Comparison of ENCODE assay signal across 2 cellular contexts in genomic region chr2:175175320-175175719, GRCh38.
TF ChIP-seq lines count a peak whose summit lies in the region.

No MANE protein-coding gene starts in this region.

TF ChIP-seq in WTC11, 78 proteins besides CTCF, POLR2A, EP300 and RAD21 (continues in another document):
- TF ChIP-seq ZNF138 (CRISPR knock-in tag; conservative IDR thresholded peaks at IDR 0.05) = no peak
- no peak for TF ChIP-seq ZNF416 (CRISPR knock-in tag; IDR thresholded peaks at IDR 0.05)
- TF ChIP-seq E2F1 (CRISPR knock-in tag; IDR thresholded peaks at IDR 0.05) = no peak
- no peak for TF ChIP-seq HMGA2 (CRISPR knock-in tag; IDR thresholded peaks at IDR 0.05)
- TF ChIP-seq, protein P1, sequence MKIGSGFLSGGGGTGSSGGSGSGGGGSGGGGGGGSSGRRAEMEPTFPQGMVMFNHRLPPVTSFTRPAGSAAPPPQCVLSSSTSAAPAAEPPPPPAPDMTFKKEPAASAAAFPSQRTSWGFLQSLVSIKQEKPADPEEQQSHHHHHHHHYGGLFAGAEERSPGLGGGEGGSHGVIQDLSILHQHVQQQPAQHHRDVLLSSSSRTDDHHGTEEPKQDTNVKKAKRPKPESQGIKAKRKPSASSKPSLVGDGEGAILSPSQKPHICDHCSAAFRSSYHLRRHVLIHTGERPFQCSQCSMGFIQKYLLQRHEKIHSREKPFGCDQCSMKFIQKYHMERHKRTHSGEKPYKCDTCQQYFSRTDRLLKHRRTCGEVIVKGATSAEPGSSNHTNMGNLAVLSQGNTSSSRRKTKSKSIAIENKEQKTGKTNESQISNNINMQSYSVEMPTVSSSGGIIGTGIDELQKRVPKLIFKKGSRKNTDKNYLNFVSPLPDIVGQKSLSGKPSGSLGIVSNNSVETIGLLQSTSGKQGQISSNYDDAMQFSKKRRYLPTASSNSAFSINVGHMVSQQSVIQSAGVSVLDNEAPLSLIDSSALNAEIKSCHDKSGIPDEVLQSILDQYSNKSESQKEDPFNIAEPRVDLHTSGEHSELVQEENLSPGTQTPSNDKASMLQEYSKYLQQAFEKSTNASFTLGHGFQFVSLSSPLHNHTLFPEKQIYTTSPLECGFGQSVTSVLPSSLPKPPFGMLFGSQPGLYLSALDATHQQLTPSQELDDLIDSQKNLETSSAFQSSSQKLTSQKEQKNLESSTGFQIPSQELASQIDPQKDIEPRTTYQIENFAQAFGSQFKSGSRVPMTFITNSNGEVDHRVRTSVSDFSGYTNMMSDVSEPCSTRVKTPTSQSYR (CRISPR knock-in tag; IDR thresholded peaks at IDR 0.05) = no peak
- TF ChIP-seq EMX1 (CRISPR knock-in tag; IDR thresholded peaks at IDR 0.05) = no peak
- TF ChIP-seq PREB (CRISPR knock-in tag; IDR thresholded peaks at IDR 0.05; ENCODE audit: borderline replicate concordance) = no peak
- TF ChIP-seq USF2 (CRISPR knock-in tag; IDR thresholded peaks at IDR 0.05) = no peak
- no peak for TF ChIP-seq TEAD1 (CRISPR knock-in tag; IDR thresholded peaks at IDR 0.05)
- TF ChIP-seq MYBL2 (CRISPR knock-in tag; IDR thresholded peaks at IDR 0.05) = no peak
- no peak for TF ChIP-seq ERG (CRISPR knock-in tag; IDR thresholded peaks at IDR 0.05)
- no peak for TF ChIP-seq FOXP4 (CRISPR knock-in tag; IDR thresholded peaks at IDR 0.05)
- no peak for TF ChIP-seq SMAD4 (CRISPR knock-in tag; IDR thresholded peaks at IDR 0.05)

TF ChIP-seq in endothelial cell of umbilical vein, 7 proteins besides CTCF, POLR2A, EP300 and RAD21:
- TF ChIP-seq FOS (IDR thresholded peaks at IDR 0.05; ENCODE audit: borderline replicate concordance, insufficient read depth, low read length) = no peak
- TF ChIP-seq GATA2 (IDR thresholded peaks at IDR 0.05; ENCODE audit: insufficient read depth, insufficient read length, low read depth, low read length) = no peak
- TF ChIP-seq, protein P2, sequence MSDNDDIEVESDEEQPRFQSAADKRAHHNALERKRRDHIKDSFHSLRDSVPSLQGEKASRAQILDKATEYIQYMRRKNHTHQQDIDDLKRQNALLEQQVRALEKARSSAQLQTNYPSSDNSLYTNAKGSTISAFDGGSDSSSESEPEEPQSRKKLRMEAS (IDR thresholded peaks at IDR 0.05; ENCODE audit: insufficient read depth, insufficient read length) = no peak
- no peak for TF ChIP-seq EZH2 (IDR thresholded peaks at IDR 0.05; ENCODE audit: borderline replicate concordance, low read depth, low read length, severe bottlenecking)
- TF ChIP-seq MYC (IDR thresholded peaks at IDR 0.05; ENCODE audit: low read depth, low read length) = no peak
- TF ChIP-seq POLR2AphosphoS5 (IDR thresholded peaks at IDR 0.05; ENCODE audit: insufficient read depth, low read depth, low read length) = no peak
- TF ChIP-seq JUN (IDR thresholded peaks at IDR 0.05; ENCODE audit: borderline replicate concordance, insufficient read depth, insufficient read length, low read depth) = no peak
